In genomic region chr4:130432289-130432688, GRCh38 we compare ENCODE assay signal across 6 cellular contexts.
"Had no signal": no experiment of that assay in that cellular context is flagged by ENCODE, and none has a peak within 500 bp of the region (broad histone marks: within the 10 kb centered on the region; RNA-seq: fewer than 3 reads in every experiment).

No MANE protein-coding gene starts in this region.

- H3K27ac ChIP-seq: HL-60 had no signal

- ATAC-seq: GM23338, HepG2 had no signal

- H2AFZ ChIP-seq: GM23338 had no signal

- DNase-seq: H9, HCEC 1CT, KBM-7 had no signal

- H3K4me2 ChIP-seq: GM23338 had no signal

- H3K4me3 ChIP-seq: GM23338 had no signal
